8 cellular contexts compared by ENCODE assay signal in the genomic region with DNA sequence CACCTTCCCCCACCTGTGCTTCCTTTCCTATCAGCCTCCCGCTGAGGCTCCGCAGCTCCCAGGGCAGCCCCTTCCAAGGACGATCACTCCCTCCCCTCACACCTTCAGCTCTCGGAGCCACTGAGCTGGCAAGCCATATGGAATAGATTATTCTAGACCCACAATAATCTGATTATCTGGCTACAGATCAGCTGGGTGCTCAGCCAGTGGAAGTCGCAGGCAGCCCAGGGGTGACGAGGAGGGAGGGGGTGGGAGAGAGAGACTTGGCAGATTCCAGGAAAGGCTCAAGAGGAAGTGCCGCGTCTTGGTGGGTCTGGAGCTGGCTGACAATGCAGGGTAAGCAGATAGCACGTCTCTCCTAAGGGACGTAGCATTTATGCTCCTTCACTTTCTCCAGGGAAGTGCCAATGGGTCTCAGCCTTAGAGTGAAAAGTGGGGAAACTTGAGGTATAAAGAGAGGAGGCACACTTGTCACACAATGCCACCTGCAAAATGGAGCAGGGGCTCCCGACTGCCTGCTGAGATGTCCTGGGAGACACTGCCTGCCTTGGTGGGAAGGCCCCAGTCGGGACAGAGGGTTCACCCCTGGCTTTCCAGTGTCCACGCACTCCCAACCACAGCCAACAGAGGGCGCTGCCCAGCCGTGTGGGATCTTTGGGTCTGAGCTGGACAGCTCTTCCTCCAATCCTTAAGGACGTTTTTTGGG. TPM values are rescaled to one million over a fixed set of nuclear protein-coding genes. Genes with fewer than 3 reads are reported as not detected.
A peak's percentile ranks its signal among the peaks of the same experiment; 100 is the strongest.
DNase-seq lines count a peak whose midpoint lies in the region; ATAC-seq and TF ChIP-seq lines count a peak whose summit lies in the region.

No MANE protein-coding gene starts in this region.

- no peaks in the 10 kb centered on the region for H3K36me3 Mint-ChIP-seq in activated naive CD4-positive, alpha-beta T cell treated with anti-CD3 and anti-CD28 coated beads, Interleukin-2, amount 50 U/mL, for 72 hours

- no peak overlapping the region for H2BK20ac ChIP-seq in IMR-90 (ENCODE audit: low read depth, low read length)

- no peak overlapping the region for H3K56ac ChIP-seq in IMR-90 (ENCODE audit: extremely low read depth, insufficient read depth, low read length)

- ATAC-seq in IMR-90 (ENCODE audit: low read depth): peak; percentile 100
- ATAC-seq in activated naive CD4-positive, alpha-beta T cell treated with anti-CD3 and anti-CD28 coated beads, Interleukin-2, amount 50 U/mL, for 72 hours: peak; percentile 89 to 91
- ATAC-seq in GM18868 (IDR thresholded peaks at IDR 0.05; ENCODE audit: unreplicated experiment): no peak

- H2AK5ac ChIP-seq in IMR-90 (ENCODE audit: low read depth, low read length): no peak overlapping the region

- no peak overlapping the region for H3K18ac ChIP-seq in IMR-90 (ENCODE audit: low read depth, low read length)

- no peak overlapping the region for H3K14ac ChIP-seq in IMR-90 (replicated peaks; ENCODE audit: low read depth, low read length)

- no peak overlapping the region for H2BK120ac ChIP-seq in IMR-90 (ENCODE audit: low read depth, low read length)

- H2BK15ac ChIP-seq in IMR-90 (ENCODE audit: low read depth, low read length): no peak overlapping the region

- H3K27ac ChIP-seq in A673 (ENCODE audit: low read depth, low read length, poor library complexity, severe bottlenecking) (peak overlapping the region; percentile 44), IMR-90 (ENCODE audit: insufficient read depth, low read length) (no peak overlapping the region), prostate gland (peak overlapping the region; percentile 83 to 92)

- H2BK5ac ChIP-seq in IMR-90 (ENCODE audit: low read depth, low read length, poor library complexity, severe bottlenecking): no peak overlapping the region

- no peaks in the 10 kb centered on the region for H3K9me3 Mint-ChIP-seq in activated naive CD4-positive, alpha-beta T cell treated with anti-CD3 and anti-CD28 coated beads, Interleukin-2, amount 50 U/mL, for 72 hours

- POLR2A ChIA-PET in A673 (lab: Charles Lee; ENCODE audit: low non-redundant PET) (interaction anchor here (0.6 kb wide), 1 partner anchor 153 kb away, joined by 8 read pairs; no protein-coding TSS in a partner anchor), IMR-90 (lab: Charles Lee; ENCODE audit: unreplicated experiment) (no interaction called here)

- H2AFZ ChIP-seq in IMR-90 (replicated peaks; ENCODE audit: low read length, poor library complexity): peak overlapping the region; percentile 73

- H3K9ac ChIP-seq in IMR-90 (ENCODE audit: low read depth, low read length): no peak overlapping the region

- WGBS in IMR-90 (ENCODE audit: extremely low coverage in 2 of 2, insufficient read length in 1 of 2), 2 experiments: 18% methylated on average over 4 of the region's 16 CpGs; no CpG with 5 or more reads in 1 of the 2 experiments
- WGBS in prostate gland: 31% methylated on average over 16 of the region's 16 CpGs

- peak overlapping the region; percentile 90 for H2AK9ac ChIP-seq in IMR-90 (replicated peaks; ENCODE audit: low read depth, low read length, poor library complexity)

- H3K23ac ChIP-seq in IMR-90 (ENCODE audit: low read depth, low read length): no peak overlapping the region

- TF ChIP-seq POLR2A in IMR-90 (IDR thresholded peaks at IDR 0.05; ENCODE audit: low read depth, low read length) (0 out of 2 replicates have a peak, but pooled peaks have one; percentile 42), prostate gland (IDR thresholded peaks at IDR 0.05) (no peak)

- H3K27ac Mint-ChIP-seq in activated naive CD4-positive, alpha-beta T cell treated with anti-CD3 and anti-CD28 coated beads, Interleukin-2, amount 50 U/mL, for 72 hours: peak overlapping the region in 1 of 2 donors; percentile 37

- H3K4ac ChIP-seq in IMR-90 (ENCODE audit: low read depth, low read length): no peak overlapping the region

- TF ChIP-seq CTCF in A673 (conservative IDR thresholded peaks at IDR 0.05; ENCODE audit: low read depth, low read length): peak; percentile 98
- TF ChIP-seq CTCF in GM12874 (IDR thresholded peaks at IDR 0.05; ENCODE audit: insufficient read depth, low read depth, low read length): peak; percentile 96
- TF ChIP-seq CTCF in IMR-90 (conservative IDR thresholded peaks at IDR 0.05; ENCODE audit: low read depth, low read length): peak; percentile 99
- peak; percentile 96 to 97 (median 96) for TF ChIP-seq CTCF in prostate gland (IDR thresholded peaks at IDR 0.05)

- no TSS peak for BruUV-seq in A673 (replicated peaks; lab: Mats Ljungman, UMichigan)
- BruUV-seq in IMR-90 (replicated peaks; lab: Mats Ljungman, UMichigan): no TSS peak

- no peak overlapping the region for H4K8ac ChIP-seq in IMR-90 (ENCODE audit: low read depth in 2 of 2, low read length in 2 of 2)

- in situ Hi-C loops in IMR-90 (cut with MboI; ENCODE audit: low sequenced_read_pairs): no loop called here

- H3K36me3 ChIP-seq in A673 (ENCODE audit: insufficient read depth, low read length, poor library complexity, severe bottlenecking): no peaks in the 10 kb centered on the region
- H3K36me3 ChIP-seq in IMR-90 (ENCODE audit: control insufficient read depth, insufficient read depth, low read length): no peaks in the 10 kb centered on the region
- no peaks in the 10 kb centered on the region for H3K36me3 ChIP-seq in prostate gland

- H3K4me2 ChIP-seq in IMR-90 (ENCODE audit: low read depth, low read length): no peak overlapping the region

- no peak overlapping the region for H4K91ac ChIP-seq in IMR-90 (ENCODE audit: insufficient read depth, low read depth, low read length)

- no peaks in the 10 kb centered on the region for H3K27me3 ChIP-seq in A673 (replicated peaks; ENCODE audit: insufficient read depth, low read depth, low read length, poor library complexity)
- no peaks in the 10 kb centered on the region for H3K27me3 ChIP-seq in IMR-90 (ENCODE audit: control insufficient read depth, insufficient read depth, low read length)
- no peaks in the 10 kb centered on the region for H3K27me3 ChIP-seq in prostate gland (replicated peaks; ENCODE audit: insufficient read depth)

- dilution Hi-C loops in IMR-90 (cut with HindIII; ENCODE audit: low sequenced_read_pairs, unreplicated experiment): loop anchor here (25.0 kb wide), 1 partner anchor 102 kb away; no protein-coding TSS in a partner anchor

- intact Hi-C loops in A673 (cut with micrococcal nuclease; ENCODE audit: unreplicated experiment) (loop anchor here (1.0 to 2.0 kb wide), 2 partner anchors 115 to 326 kb away; no protein-coding TSS in a partner anchor), IMR-90 (cut with micrococcal nuclease) (loop anchor here (1.0 kb wide), 2 partner anchors 115 to 128 kb away; no protein-coding TSS in a partner anchor), cardiac septum (cut with DNase I) (loop anchor here (2.0 to 10.0 kb wide), 3 partner anchors 74 to 304 kb away; no protein-coding TSS in a partner anchor), prostate gland (cut with DNase I) (loop anchor here (2.0 to 10.0 kb wide), 2 partner anchors 114 to 314 kb away; no protein-coding TSS in a partner anchor)

- no peak overlapping the region for H3K4me3 ChIP-seq in A673 (ENCODE audit: low read depth, low read length, poor library complexity, severe bottlenecking)
- no peak overlapping the region for H3K4me3 ChIP-seq in IMR-90 (ENCODE audit: insufficient read depth, low read depth, low read length)
- H3K4me3 ChIP-seq in prostate gland: no peak overlapping the region

- H4K20me1 ChIP-seq in IMR-90 (ENCODE audit: insufficient read depth, low read length): no peaks in the 10 kb centered on the region

- H3K9me1 ChIP-seq in IMR-90 (ENCODE audit: insufficient read depth, low read length): no peaks in the 10 kb centered on the region; the same call in 1 of the 2 replicates

- no peaks in the 10 kb centered on the region for H3K9me3 ChIP-seq in A673 (ENCODE audit: low read depth, low read length, poor library complexity, severe bottlenecking)
- H3K9me3 ChIP-seq in IMR-90 (ENCODE audit: control insufficient read depth, insufficient read depth, low read length): no peaks in the 10 kb centered on the region
- no peaks in the 10 kb centered on the region for H3K9me3 ChIP-seq in prostate gland

- peak; percentile 96 for TF ChIP-seq RAD21 in IMR-90 (IDR thresholded peaks at IDR 0.05; ENCODE audit: low read length)

- DNase-seq in A673 (ENCODE audit: low spot score): peak; percentile 80
- peak; percentile 57 for DNase-seq in IMR-90
- DNase-seq in SKM-1 (lab: John Stamatoyannopoulos, UW; ENCODE audit: unreplicated experiment): peak; percentile 40
- DNase-seq in activated naive CD4-positive, alpha-beta T cell treated with anti-CD3 and anti-CD28 coated beads, Interleukin-2, amount 50 U/mL, for 72 hours (ENCODE audit: low spot score in 2 of 2): peak; percentile 68 to 90
- DNase-seq in cardiac septum (ENCODE audit: low spot score): peak; percentile 92
- peak; percentile 74 for DNase-seq in prostate gland (ENCODE audit: low spot score)

- no peak overlapping the region for H4K5ac ChIP-seq in IMR-90 (ENCODE audit: low read depth, low read length)

- peaks cover 12% of the 10 kb centered on the region for H3K4me1 ChIP-seq in A673 (ENCODE audit: insufficient read depth, low read length, poor library complexity, severe bottlenecking)
- H3K4me1 ChIP-seq in IMR-90 (ENCODE audit: control insufficient read depth, insufficient read depth, low read length): no peaks in the 10 kb centered on the region
- H3K4me1 ChIP-seq in prostate gland (replicated peaks): peaks cover 6% of the 10 kb centered on the region

- CTCF ChIA-PET in A673 (lab: Charles Lee) (interaction anchor here (0.6 to 2.0 kb wide), 11 partner anchors 8 to 962 kb away, joined by 3 to 61 read pairs (median 6); a partner anchor contains a TSS), IMR-90 (lab: Yijun Ruan, JAX) (interaction anchor here (0.7 to 4.2 kb wide), 11 partner anchors 9 to 133 kb away, joined by 3 to 59 read pairs (median 5); a partner anchor contains a TSS)

- H3K79me1 ChIP-seq in IMR-90 (ENCODE audit: low read depth in 1 of 2, low read length in 2 of 2): no peaks in the 10 kb centered on the region

RNA-seq across cellular contexts. Expression of a gene that starts 9.4 kb away (rescaled TPM):
- 5.2 and 6.5 TPM in 2 replicates for total RNA-seq in A673 (2021)
- under 0.01 TPM in 1 of 2 replicates, not detected in the other for total RNA-seq in IMR-90 (2012; rRNA removed)
- polyA plus RNA-seq in IMR-90 (2012; rRNA removed): 0.10 and 0.13 TPM in 2 replicates
- polyA plus RNA-seq in IMR-90 (2012; cell fraction: cytosol; rRNA removed): 0.41 and 0.54 TPM in 2 replicates
- 0.05 and 0.18 TPM in 2 replicates for polyA plus RNA-seq in IMR-90 (2012; cell fraction: nucleus; rRNA removed; ENCODE audit: low replicate concordance)
- 1 to 10 TPM; 3.0 to 6.2 TPM for total RNA-seq in activated naive CD4-positive, alpha-beta T cell treated with anti-CD3 and anti-CD28 coated beads, Interleukin-2, amount 50 U/mL, for 72 hours
- 0.86 TPM for total RNA-seq in cardiac septum
- total RNA-seq in prostate gland: 10 to 100 TPM; 11.5 to 67.4 TPM

RNA-seq across cellular contexts. Expression of a gene that starts 15.7 kb away (rescaled TPM):
- 0.26 and 0.81 TPM in 2 replicates for total RNA-seq in A673 (2021)
- 0.18 and 0.28 TPM in 2 replicates for total RNA-seq in IMR-90 (2012; rRNA removed)
- polyA plus RNA-seq in IMR-90 (2012; rRNA removed): 0.32 and 0.34 TPM in 2 replicates
- 0.26 and 0.43 TPM in 2 replicates for polyA plus RNA-seq in IMR-90 (2012; cell fraction: cytosol; rRNA removed)
- 0.13 and 0.34 TPM in 2 replicates for polyA plus RNA-seq in IMR-90 (2012; cell fraction: nucleus; rRNA removed; ENCODE audit: low replicate concordance)
- not detected for total RNA-seq in activated naive CD4-positive, alpha-beta T cell treated with anti-CD3 and anti-CD28 coated beads, Interleukin-2, amount 50 U/mL, for 72 hours
- 0.19 TPM for total RNA-seq in cardiac septum
- total RNA-seq in prostate gland: 1 to 10 TPM in 1 of 2 donors, not detected in 1; 1.4 TPM

RNA-seq across cellular contexts. Expression of a gene that starts 54.2 kb away (rescaled TPM):
- 0.73 and 1.5 TPM in 2 replicates for total RNA-seq in A673 (2021)
- 8.4 and 8.6 TPM in 2 replicates for total RNA-seq in IMR-90 (2012; rRNA removed)
- 40.4 and 47.0 TPM in 2 replicates for polyA plus RNA-seq in IMR-90 (2012; rRNA removed)
- polyA plus RNA-seq in IMR-90 (2012; cell fraction: cytosol; rRNA removed): 50.7 and 52.3 TPM in 2 replicates
- 95.5 and 110 TPM in 2 replicates for polyA plus RNA-seq in IMR-90 (2012; cell fraction: nucleus; rRNA removed; ENCODE audit: low replicate concordance)
- total RNA-seq in activated naive CD4-positive, alpha-beta T cell treated with anti-CD3 and anti-CD28 coated beads, Interleukin-2, amount 50 U/mL, for 72 hours: under 1 TPM; 0.33 to 0.34 TPM
- 4.3 TPM for total RNA-seq in cardiac septum
- 100 to 1,000 TPM in 1 of 2 donors, 10 to 100 TPM in 1; 41.9 to 152 TPM for total RNA-seq in prostate gland

Comparison
In these comparisons a context has a peak if more than half of its experiments do, and no peak if none do; other contexts are left out.
1. DNase-seq: peak in every context shown above with its lines; median percentile 92 in cardiac septum; 80 in A673; 79 in activated naive CD4-positive, alpha-beta T cell treated with anti-CD3 and anti-CD28 coated beads, Interleukin-2, amount 50 U/mL, for 72 hours; 74 in prostate gland; 57 in IMR-90; 40 in SKM-1.